In genomic region chr15:96381463-96381862, GRCh38 we compare ENCODE assay signal across 1 cellular context.
TF ChIP-seq lines count a peak whose summit lies in the region.

No MANE protein-coding gene starts in this region.

TF ChIP-seq in K562, 482 proteins besides CTCF, POLR2A, EP300 and RAD21 (continued from another document):
- no peak for TF ChIP-seq MBD2 (IDR thresholded peaks at IDR 0.05; ENCODE audit: borderline replicate concordance, low read depth)
